In the genomic region with DNA sequence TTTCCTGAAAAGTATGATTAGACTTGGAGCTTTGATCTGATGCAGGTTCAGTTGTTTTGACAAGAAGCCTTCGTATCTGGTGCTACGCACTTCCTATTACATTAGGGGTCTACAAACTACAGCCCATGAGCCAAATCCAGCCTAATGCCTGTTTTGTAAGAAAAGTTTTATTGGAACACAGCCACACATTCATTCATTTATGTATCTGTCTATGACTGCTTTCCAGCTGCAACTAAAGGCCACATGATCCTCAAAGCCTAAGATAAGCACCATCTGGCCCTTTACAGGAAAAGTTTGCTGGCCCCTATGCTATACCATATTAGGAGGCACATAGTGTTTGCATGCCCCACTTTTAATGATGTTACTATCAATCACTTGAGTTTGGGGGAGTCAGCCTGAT, we compare ENCODE assay signal across 11 cellular contexts. TPM values are rescaled to one million over a fixed set of nuclear protein-coding genes. Genes with fewer than 3 reads are reported as not detected.
DNase-seq lines count a peak whose midpoint lies in the region; ATAC-seq and TF ChIP-seq lines count a peak whose summit lies in the region.
"Had no signal": no experiment of that assay in that cellular context is flagged by ENCODE, and none has a peak within 500 bp of the region (broad histone marks: within the 10 kb centered on the region; RNA-seq: fewer than 3 reads in every experiment).

No MANE protein-coding gene starts in this region.

- POLR2A ChIA-PET in Caco-2 (lab: Charles Lee) = no interaction called here

- H3K27ac Mint-ChIP-seq in Caco-2 (ENCODE audit: unreplicated experiment) (peak overlapping the region; percentile 19), naive B cell (peak overlapping the region; percentile 83 to 100 (median 100))

- no peak overlapping the region for H3K4me3 Mint-ChIP-seq in Caco-2 (ENCODE audit: unreplicated experiment)
- peak overlapping the region in 6 of 8 donors; percentile 10 to 79 (median 48) for H3K4me3 Mint-ChIP-seq in naive B cell

- no peaks in the 10 kb centered on the region for H3K36me3 Mint-ChIP-seq in Caco-2 (ENCODE audit: insufficient read depth, unreplicated experiment)
- H3K36me3 Mint-ChIP-seq in naive B cell = peaks cover 16 to 26% of the 10 kb centered on the region in 2 donors

- DNase-seq in Caco-2 (no peak), NCI-H82 (lab: John Stamatoyannopoulos, UW) (peak; percentile 84), dermis microvascular lymphatic vessel endothelial cell (ENCODE audit: low read depth in 2 of 2) (peak; percentile 31 to 82), naive B cell (no peak), dorsolateral prefrontal cortex (no peak), MV-4-11 (lab: John Stamatoyannopoulos, UW) (no peak)
- DNase-seq: NCI-H2029 treated with DMSO at 0.1 percent for 48 hours; stimulated activated naive CD8-positive, alpha-beta T cell treated with anti-CD3 and anti-CD28 coated beads, Interleukin-15, Interleukin-2, amounts not matched to agents 100 U/mL and 50 U/mL, for 24 hours had no signal

- H3K9me3 Mint-ChIP-seq in Caco-2 (ENCODE audit: unreplicated experiment) (no peaks in the 10 kb centered on the region), naive B cell (peaks cover 0 to 5% (median 0%) of the 10 kb centered on the region in 7 donors)

- H3K27ac ChIP-seq in dorsolateral prefrontal cortex = peak overlapping the region in 19 of 59 donors; percentile 2 to 67 (median 42)

- H3K4me1 Mint-ChIP-seq in Caco-2 (ENCODE audit: low read depth, unreplicated experiment) (peaks cover 31% of the 10 kb centered on the region), naive B cell (peaks cover 67 to 91% (median 77%) of the 10 kb centered on the region in 3 donors)

- ATAC-seq in naive B cell (ENCODE audit: low read depth in 2 of 2) (no peak), GM18907 (IDR thresholded peaks at IDR 0.05; ENCODE audit: unreplicated experiment) (no peak), GM21723 (IDR thresholded peaks at IDR 0.05; ENCODE audit: unreplicated experiment) (no peak)
- ATAC-seq: stimulated activated naive CD8-positive, alpha-beta T cell treated with anti-CD3 and anti-CD28 coated beads, Interleukin-15, Interleukin-2, amounts not matched to agents 100 U/mL and 50 U/mL, for 24 hours had no signal

- H3K9me3 ChIP-seq in Caco-2 = no peaks in the 10 kb centered on the region

- BruUV-seq in Caco-2 (replicated peaks; lab: Mats Ljungman, UMichigan) = no TSS peak

- H3K27me3 Mint-ChIP-seq in Caco-2 (ENCODE audit: insufficient read depth, unreplicated experiment) (no peaks in the 10 kb centered on the region), naive B cell (no peaks in the 10 kb centered on the region)

- no peaks in the 10 kb centered on the region for H3K36me3 ChIP-seq in Caco-2 (ENCODE audit: control insufficient read depth, insufficient read depth, low read length)

- H3K4me1 ChIP-seq in Caco-2 = peaks cover 23% of the 10 kb centered on the region

- TF ChIP-seq CTCF in Caco-2 (IDR thresholded peaks at IDR 0.05; ENCODE audit: insufficient read depth in 1 of 2, low read depth in 1 of 2, low read length in 1 of 2, severe bottlenecking in 1 of 2, unreplicated experiment in 1 of 2) (no peak), dorsolateral prefrontal cortex (IDR thresholded peaks at IDR 0.05 in 54 of 56, conservative IDR thresholded peaks at IDR 0.05 in 2 of 56; ENCODE audit: low read depth in 1 of 56, partially characterized antibody in 56 of 56) (no peak)

- intact Hi-C loops in Caco-2 (cut with micrococcal nuclease; ENCODE audit: unreplicated experiment) = loop anchor here (2.0 kb wide), 1 partner anchor 19 kb away; no protein-coding TSS in a partner anchor
- intact Hi-C loops in dorsolateral prefrontal cortex (cut with DNase I) = no loop called here

- H3K27me3 ChIP-seq in Caco-2 (replicated peaks; ENCODE audit: control insufficient read depth, insufficient read depth, low read length) (no peaks in the 10 kb centered on the region), dorsolateral prefrontal cortex (no peaks in the 10 kb centered on the region)

- H3K4me3 ChIP-seq in Caco-2 (ENCODE audit: low read depth, low read length) (no peak overlapping the region), dorsolateral prefrontal cortex (no peak overlapping the region)
- H3K4me3 ChIP-seq: skin epidermis had no signal

- CTCF ChIA-PET in Caco-2 (lab: Charles Lee) = interaction anchor here (0.7 kb wide), 1 partner anchor 50 kb away, joined by 3 read pairs; no protein-coding TSS in a partner anchor

RNA-seq across cellular contexts. Expression of a gene that starts 26.0 kb away (rescaled TPM):
- 24.6 and 26.8 TPM in 2 replicates for total RNA-seq in Caco-2 (2022)
- 10.8 and 12.4 TPM in 2 replicates for total RNA-seq in dermis microvascular lymphatic vessel endothelial cell
- polyA plus RNA-seq in naive B cell (ENCODE audit: low read depth in 6 of 6) = 10 to 100 TPM; 10.5 to 60.1 (median 17.9) TPM
- total RNA-seq in dorsolateral prefrontal cortex = 10 to 100 TPM; 10.0 to 25.9 (median 17.4) TPM

Comparison
In these comparisons a context has a peak if more than half of its experiments do, and no peak if none do; other contexts are left out.
1. DNase-seq: peak in NCI-H82 (single experiment) and dermis microvascular lymphatic vessel endothelial cell (2 of 2); none in Caco-2 (0 of 2), naive B cell (single experiment), dorsolateral prefrontal cortex (0 of 10) and MV-4-11 (single experiment).